ENCODE assay signal across 29 cellular contexts in the genomic region with DNA sequence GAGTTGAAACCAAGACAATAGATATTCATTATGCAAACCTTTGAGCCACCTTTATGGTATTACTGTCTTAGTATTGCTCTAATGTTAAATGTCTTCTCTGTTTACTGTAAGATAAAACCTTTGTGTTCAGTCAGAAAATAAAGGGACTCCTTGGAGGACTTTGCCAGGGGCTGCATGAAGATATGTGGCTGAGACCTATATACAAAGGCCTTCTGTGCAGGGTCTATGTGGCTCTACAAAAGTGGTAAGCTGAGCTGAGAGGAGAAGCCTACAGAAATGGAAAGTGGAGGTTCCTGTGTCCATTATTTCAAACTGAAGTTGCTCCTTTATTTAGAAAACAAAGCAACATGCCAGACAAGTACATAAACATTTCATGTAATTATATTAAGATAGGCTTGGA.
DNase-seq lines count a peak whose midpoint lies in the region; ATAC-seq and TF ChIP-seq lines count a peak whose summit lies in the region.
"Had no signal": no experiment of that assay in that cellular context is flagged by ENCODE, and none has a peak within 500 bp of the region (broad histone marks: within the 10 kb centered on the region; RNA-seq: fewer than 3 reads in every experiment).

No MANE protein-coding gene starts in this region.

- in situ Hi-C loops in SK-MEL-5 (cut with HindIII; ENCODE audit: low pct_unique_long_range_greater_than_20kb, low sequenced_read_pairs), result no loop called here

- H3K4me1 ChIP-seq in breast epithelium, result peaks cover 0 to 15% of the 10 kb centered on the region in 2 donors

- DNase-seq in MCF 10A (ENCODE audit: unreplicated experiment), result no peak
- no peak for DNase-seq in breast epithelium (ENCODE audit: low spot score in 2 of 2)
- DNase-seq in SK-MEL-5 (ENCODE audit: low read depth, low spot score), result peak; percentile 80
- no peak for DNase-seq in mesothelial cell of epicardium (ENCODE audit: low spot score in 2 of 2, unreplicated experiment in 2 of 2)
- DNase-seq in left lobe of liver (ENCODE audit: low spot score), result no peak
- no peak for DNase-seq in SK-N-DZ (ENCODE audit: low spot score)
- DNase-seq: activated CD4-positive, alpha-beta memory T cell treated with anti-CD3 and anti-CD28 coated beads for 36 hours; activated CD8-positive, alpha-beta memory T cell treated with anti-CD3 and anti-CD28 coated beads, Interleukin-2, amount 50 U/mL, for 48 hours; central memory CD4-positive, alpha-beta T cell; DMS153; dorsolateral prefrontal cortex; heart right ventricle; KBM-7; left colon; naive thymus-derived CD8-positive, alpha-beta T cell; NCI-H1694; NCI-H82; OCI-M1; Right ventricle myocardium superior; sigmoid colon had no signal

- BruUV-seq in MCF 10A (replicated peaks; lab: Mats Ljungman, UMichigan), result no TSS peak

- H3K27me3 ChIP-seq in breast epithelium, result no peaks in the 10 kb centered on the region
- H3K27me3 ChIP-seq: ascending aorta, dorsolateral prefrontal cortex, heart right ventricle, sigmoid colon had no signal

- POLR2A ChIA-PET in MCF 10A (lab: Yijun Ruan, JAX), result interaction anchor here (0.9 to 5.4 kb wide), 6 partner anchors 12 to 129 kb away, joined by 3 to 48 read pairs (median 25); no protein-coding TSS in a partner anchor

- H3K36me3 Mint-ChIP-seq in MCF 10A (ENCODE audit: insufficient read depth, unreplicated experiment) (peaks cover 8% of the 10 kb centered on the region), mesothelial cell of epicardium (no peaks in the 10 kb centered on the region)
- H3K36me3 Mint-ChIP-seq: activated naive CD4-positive, alpha-beta T cell treated with anti-CD3 and anti-CD28 coated beads, Interleukin-2, amount 50 U/mL, for 72 hours; type B pancreatic cell had no signal

- intact Hi-C loops in MCF 10A (cut with micrococcal nuclease) (no loop called here), breast epithelium (cut with DNase I; ENCODE audit: low total_unique reads) (no loop called here)

- H3K27ac ChIP-seq in breast epithelium, result peak overlapping the region in 1 of 2 donors; percentile 63
- H3K27ac ChIP-seq: ascending aorta, dorsolateral prefrontal cortex, epithelial cell of prostate had no signal

- no peaks in the 10 kb centered on the region for H3K9me3 ChIP-seq in breast epithelium
- H3K9me3 ChIP-seq: ascending aorta, heart right ventricle, sigmoid colon had no signal

- no peak for TF ChIP-seq POLR2A in breast epithelium (IDR thresholded peaks at IDR 0.05)

- no peak overlapping the region for H3K4me3 Mint-ChIP-seq in MCF 10A (ENCODE audit: unreplicated experiment)
- no peak overlapping the region for H3K4me3 Mint-ChIP-seq in mesothelial cell of epicardium
- H3K4me3 Mint-ChIP-seq: activated CD4-positive, alpha-beta memory T cell treated with anti-CD3 and anti-CD28 coated beads for 36 hours; activated T-helper 17 cell treated with anti-CD3 and anti-CD28 coated beads, Interleukin-2, amount 50 U/mL, for 72 hours; B cell; naive thymus-derived CD8-positive, alpha-beta T cell; type B pancreatic cell had no signal

- H3K27ac Mint-ChIP-seq in MCF 10A (ENCODE audit: low read depth, unreplicated experiment) (peak overlapping the region; percentile 96), mesothelial cell of epicardium (peak overlapping the region; percentile 72)
- H3K27ac Mint-ChIP-seq: activated CD4-positive, alpha-beta memory T cell treated with anti-CD3 and anti-CD28 coated beads for 36 hours; activated naive CD4-positive, alpha-beta T cell treated with anti-CD3 and anti-CD28 coated beads, Interleukin-2, amount 50 U/mL, for 72 hours; activated T-helper 17 cell treated with anti-CD3 and anti-CD28 coated beads, Interleukin-2, amount 50 U/mL, for 72 hours; B cell; naive thymus-derived CD8-positive, alpha-beta T cell; type B pancreatic cell had no signal

- ATAC-seq in HG02840 (IDR thresholded peaks at IDR 0.05; ENCODE audit: low FRiP score, unreplicated experiment), result no peak
- no peak for ATAC-seq in GM18511 (IDR thresholded peaks at IDR 0.05; ENCODE audit: unreplicated experiment)
- ATAC-seq in left lobe of liver, result no peak
- ATAC-seq: activated CD4-positive, CD25-positive, alpha-beta regulatory T cell treated with anti-CD3 and anti-CD28 coated beads, Interleukin-2, amount 50 U/mL, for 24 hours; activated naive CD4-positive, alpha-beta T cell treated with anti-CD3 and anti-CD28 coated beads, Interleukin-2, amount 50 U/mL, for 72 hours; activated T-helper 17 cell treated with anti-CD3 and anti-CD28 coated beads, Interleukin-2, amount 50 U/mL, for 72 hours; heart right ventricle; left colon; naive thymus-derived CD8-positive, alpha-beta T cell had no signal

- H3K4me1 Mint-ChIP-seq in MCF 10A (ENCODE audit: insufficient read depth, unreplicated experiment), result peaks cover 27% of the 10 kb centered on the region
- H3K4me1 Mint-ChIP-seq in mesothelial cell of epicardium, result peaks cover 59% of the 10 kb centered on the region
- H3K4me1 Mint-ChIP-seq: B cell had no signal

- no peak overlapping the region for H3K4me3 ChIP-seq in breast epithelium
- H3K4me3 ChIP-seq: ascending aorta, dorsolateral prefrontal cortex, heart right ventricle, sigmoid colon had no signal

- TF ChIP-seq CTCF in MCF 10A (IDR thresholded peaks at IDR 0.05; ENCODE audit: unreplicated experiment), result no peak
- no peak for TF ChIP-seq CTCF in breast epithelium (IDR thresholded peaks at IDR 0.05)
- no peak for TF ChIP-seq CTCF in mesothelial cell of epicardium (IDR thresholded peaks at IDR 0.05; ENCODE audit: unreplicated experiment)

- no peaks in the 10 kb centered on the region for H3K36me3 ChIP-seq in breast epithelium
- H3K36me3 ChIP-seq: ascending aorta, sigmoid colon had no signal

- H3K27me3 Mint-ChIP-seq in MCF 10A (ENCODE audit: insufficient read depth, unreplicated experiment) (no peaks in the 10 kb centered on the region), mesothelial cell of epicardium (ENCODE audit: low read depth) (no peaks in the 10 kb centered on the region)
- H3K27me3 Mint-ChIP-seq: activated CD4-positive, alpha-beta memory T cell treated with anti-CD3 and anti-CD28 coated beads for 36 hours; activated T-helper 17 cell treated with anti-CD3 and anti-CD28 coated beads, Interleukin-2, amount 50 U/mL, for 72 hours; B cell; naive thymus-derived CD8-positive, alpha-beta T cell; type B pancreatic cell had no signal

- CTCF ChIA-PET in MCF 10A (lab: Yijun Ruan, JAX), result interaction anchor here (0.7 to 1.7 kb wide), 4 partner anchors 16 to 530 kb away, joined by 3 to 6 read pairs (median 4); no protein-coding TSS in a partner anchor

- H3K9me3 Mint-ChIP-seq in MCF 10A (ENCODE audit: unreplicated experiment), result no peaks in the 10 kb centered on the region
- no peaks in the 10 kb centered on the region for H3K9me3 Mint-ChIP-seq in mesothelial cell of epicardium
- H3K9me3 Mint-ChIP-seq: activated naive CD4-positive, alpha-beta T cell treated with anti-CD3 and anti-CD28 coated beads, Interleukin-2, amount 50 U/mL, for 72 hours; activated T-helper 17 cell treated with anti-CD3 and anti-CD28 coated beads, Interleukin-2, amount 50 U/mL, for 72 hours; naive thymus-derived CD8-positive, alpha-beta T cell; type B pancreatic cell had no signal
